Comparison of ENCODE assay signal across 25 cellular contexts in genomic region chr1:171666114-171666769, GRCh38. TPM values are rescaled to one million over a fixed set of nuclear protein-coding genes. Genes with fewer than 3 reads are reported as not detected.
"Had no signal": no experiment of that assay in that cellular context is flagged by ENCODE, and none has a peak within 500 bp of the region (broad histone marks: within the 10 kb centered on the region; RNA-seq: fewer than 3 reads in every experiment).

No MANE protein-coding gene starts in this region.

- H3K4me1 ChIP-seq: breast epithelium, Peyer's patch had no signal

- H3K27ac ChIP-seq: breast epithelium, KMS-11, Peyer's patch, RWPE1 had no signal

- H3K36me3 ChIP-seq: breast epithelium, Peyer's patch had no signal

- ATAC-seq: activated CD4-positive, CD25-positive, alpha-beta regulatory T cell treated with anti-CD3 and anti-CD28 coated beads, Interleukin-2, amount 50 U/mL, for 24 hours; activated CD8-positive, alpha-beta T cell treated with anti-CD3 and anti-CD28 coated beads, Interleukin-2, amount 10 ng/mL, durations not matched to agents 7 days and 5 days had no signal

- H3K27me3 ChIP-seq: breast epithelium, Peyer's patch had no signal

- DNase-seq: activated CD4-positive, alpha-beta T cell treated with anti-CD3 and anti-CD28 coated beads for 4 hours; activated CD8-positive, alpha-beta memory T cell treated with anti-CD3 and anti-CD28 coated beads, Interleukin-2, amount 50 U/mL, for 48 hours; activated CD8-positive, alpha-beta T cell treated with anti-CD3 and anti-CD28 coated beads, Interleukin-2, amount 10 ng/mL, durations not matched to agents 7 days and 5 days; activated naive CD4-positive, alpha-beta T cell; activated T-cell treated with anti-CD3 and anti-CD28 coated beads, Interleukin-2, amount 50 U/mL, for 1 hour; aorta; NCI-H1092 treated with DMSO at 0.1 percent for 48 hours; NCI-H1417 treated with DMSO at 0.1 percent for 48 hours; NCI-H1694; NCI-H2029; NCI-H2107; NCI-H2171 treated with DMSO at 0.1 percent for 48 hours; NCI-H226; NCI-H526 treated with DMSO at 0.1 percent for 48 hours; Peyer's patch; SHP77 treated with DMSO at 0.1 percent for 48 hours had no signal

- H3K9me3 Mint-ChIP-seq: activated naive CD4-positive, alpha-beta T cell treated with anti-CD3 and anti-CD28 coated beads, Interleukin-2, amount 50 U/mL, for 24 hours; T-helper 1 cell treated with Interleukin-12 subunit alpha and Interleukin-12 subunit beta and Interleukin-4 antibody, amounts not matched to agents 30 μg/mL and 1 μg/mL, for 36 hours had no signal

- H3K4me3 ChIP-seq: breast epithelium, Peyer's patch had no signal

- H3K36me3 Mint-ChIP-seq: activated naive CD4-positive, alpha-beta T cell treated with anti-CD3 and anti-CD28 coated beads, Interleukin-2, amount 50 U/mL, for 24 hours had no signal

- H3K4me3 Mint-ChIP-seq: activated CD8-positive, alpha-beta T cell treated with anti-CD3 and anti-CD28 coated beads, Interleukin-2, amount 10 ng/mL, durations not matched to agents 7 days and 5 days; activated naive CD4-positive, alpha-beta T cell treated with anti-CD3 and anti-CD28 coated beads, Interleukin-2, amount 50 U/mL, for 24 hours; T-helper 1 cell treated with Interleukin-12 subunit alpha and Interleukin-12 subunit beta and Interleukin-4 antibody, amounts not matched to agents 30 μg/mL and 1 μg/mL, for 36 hours had no signal

- H3K4me1 Mint-ChIP-seq: activated naive CD4-positive, alpha-beta T cell treated with anti-CD3 and anti-CD28 coated beads, Interleukin-2, amount 50 U/mL, for 24 hours had no signal

- H3K9me3 ChIP-seq: breast epithelium, Peyer's patch had no signal

- H3K27ac Mint-ChIP-seq: activated CD8-positive, alpha-beta T cell treated with anti-CD3 and anti-CD28 coated beads, Interleukin-2, amount 10 ng/mL, durations not matched to agents 7 days and 5 days; activated naive CD4-positive, alpha-beta T cell treated with anti-CD3 and anti-CD28 coated beads, Interleukin-2, amount 50 U/mL, for 24 hours; T-helper 1 cell treated with Interleukin-12 subunit alpha and Interleukin-12 subunit beta and Interleukin-4 antibody, amounts not matched to agents 30 μg/mL and 1 μg/mL, for 36 hours had no signal

RNA-seq across cellular contexts. Expression of gene MYOC, which starts 13.8 kb away (rescaled TPM):
- total RNA-seq: activated CD8-positive, alpha-beta T cell treated with anti-CD3 and anti-CD28 coated beads, Interleukin-2, amount 10 ng/mL, durations not matched to agents 7 days and 5 days; MCF 10A; NCI-H460; SK-MEL-5 had no signal

RNA-seq across cellular contexts. Expression of gene MYOCOS, which starts 44.2 kb away (rescaled TPM):
- total RNA-seq: aorta, breast epithelium, NCI-H460, Peyer's patch, SK-MEL-5 had no signal
- polyA plus RNA-seq: aorta had no signal
